ENCODE assay signal across 23 cellular contexts in genomic region chr5:129500101-129500500, GRCh38. TPM values are rescaled to one million over a fixed set of nuclear protein-coding genes. Genes with fewer than 3 reads are reported as not detected.
"Had no signal": no experiment of that assay in that cellular context is flagged by ENCODE, and none has a peak within 500 bp of the region (broad histone marks: within the 10 kb centered on the region; RNA-seq: fewer than 3 reads in every experiment).

No MANE protein-coding gene starts in this region.

- H3K27ac ChIP-seq: KMS-11, PC-9 had no signal

- H3K27me3 ChIP-seq: MG63 had no signal

- H3K4me3 ChIP-seq: MG63, PC-9 had no signal

- ATAC-seq: activated naive CD4-positive, alpha-beta T cell treated with anti-CD3 and anti-CD28 coated beads, Interleukin-2, amount 50 U/mL, for 72 hours; activated naive CD8-positive, alpha-beta T cell treated with anti-CD3 and anti-CD28 coated beads, Interleukin-2, amount 50 U/mL, for 24 hours; activated T-cell treated with anti-CD3 and anti-CD28 coated beads, Interleukin-2, amount 50 U/mL, for 4 hours; WTC11 had no signal

- H3K9ac ChIP-seq: KMS-11 had no signal

- H3K36me3 ChIP-seq: MG63 had no signal

- H3K9me3 ChIP-seq: MG63 had no signal

- H3K4me2 ChIP-seq: KMS-11, PC-9 had no signal

- DNase-seq: activated CD4-positive, alpha-beta memory T cell treated with anti-CD3 and anti-CD28 coated beads for 36 hours; activated CD4-positive, alpha-beta T cell treated with anti-CD3 and anti-CD28 coated beads for 48 hours; activated CD4-positive, CD25-positive, alpha-beta regulatory T cell treated with anti-CD3 and anti-CD28 coated beads, Interleukin-2, amount 50 U/mL, for 72 hours; activated CD8-positive, alpha-beta memory T cell treated with anti-CD3 and anti-CD28 coated beads for 24 hours; activated effector memory CD4-positive, alpha-beta T cell treated with anti-CD3 and anti-CD28 coated beads, Interleukin-2, amount 50 U/mL, for 16 hours; activated naive CD4-positive, alpha-beta T cell treated with Interleukin-2 at 50 U/mL for 16 hours; activated naive CD8-positive, alpha-beta T cell treated with anti-CD3 and anti-CD28 coated beads, Interleukin-2, amount 50 U/mL, for 24 hours; activated T-cell treated with anti-CD3 and anti-CD28 coated beads, Interleukin-2, amount 50 U/mL, for 4 hours; amniotic stem cell; MG63; MV-4-11; NCI-H1092 treated with DMSO at 0.1 percent for 48 hours; NCI-H1417 treated with DMSO at 0.1 percent for 48 hours; NCI-H1694; NCI-H2029; NCI-H2107; NCI-H526 treated with DMSO at 0.1 percent for 48 hours; PC-9; SHP77 treated with DMSO at 0.1 percent for 48 hours had no signal

- H2AFZ ChIP-seq: PC-9 had no signal

RNA-seq across cellular contexts. Expression of gene ADAMTS19, which starts 40.0 kb away (rescaled TPM):
- total RNA-seq: activated CD4-positive, alpha-beta memory T cell treated with anti-CD3 and anti-CD28 coated beads for 36 hours; activated naive CD4-positive, alpha-beta T cell treated with anti-CD3 and anti-CD28 coated beads, Interleukin-2, amount 50 U/mL, for 72 hours; PC-9; SK-MEL-5 had no signal
